In genomic region chr5:76811214-76811613, GRCh38 we compare ENCODE assay signal across 19 cellular contexts. TPM values are rescaled to one million over a fixed set of nuclear protein-coding genes. Genes with fewer than 3 reads are reported as not detected.
A peak's percentile ranks its signal among the peaks of the same experiment; 100 is the strongest.
DNase-seq lines count a peak whose midpoint lies in the region; ATAC-seq, FAIRE-seq and TF ChIP-seq lines count a peak whose summit lies in the region.
"Had no signal": no experiment of that assay in that cellular context is flagged by ENCODE, and none has a peak within 500 bp of the region (broad histone marks: within the 10 kb centered on the region; RNA-seq: fewer than 3 reads in every experiment).

No MANE protein-coding gene starts in this region.

- H3K27me3 ChIP-seq in HepG2 (ENCODE audit: control insufficient read depth in 1 of 2, insufficient read depth in 2 of 2, low read length in 2 of 2), result peaks cover 2 to 4% of the 10 kb centered on the region in 2 experiments; a peak in 1 of 5 replicates
- H3K27me3 ChIP-seq in right lobe of liver, result no peaks in the 10 kb centered on the region
- H3K27me3 ChIP-seq in Panc1 (ENCODE audit: control insufficient read depth, insufficient read depth, low read length), result no peaks in the 10 kb centered on the region
- no peaks in the 10 kb centered on the region for H3K27me3 ChIP-seq in endothelial cell of umbilical vein (ENCODE audit: control insufficient read depth in 2 of 2, insufficient read depth in 2 of 2, low read length in 2 of 2)
- H3K27me3 ChIP-seq: ascending aorta had no signal

- H4K20me1 ChIP-seq in HepG2 (ENCODE audit: insufficient read depth, low read length) (no peaks in the 10 kb centered on the region), endothelial cell of umbilical vein (replicated peaks; ENCODE audit: control insufficient read depth, extremely low read depth, insufficient read depth, low read length) (no peaks in the 10 kb centered on the region)

- peaks cover 0 to 13% (median 6%) of the 10 kb centered on the region in 5 donors for H3K27me3 Mint-ChIP-seq in naive thymus-derived CD8-positive, alpha-beta T cell

- TF ChIP-seq EP300 in HepG2 (IDR thresholded peaks at IDR 0.05; ENCODE audit: low read depth in 2 of 2, low read length in 2 of 2) (no peak), HepG2 (CRISPR knock-in tag; IDR thresholded peaks at IDR 0.05; ENCODE audit: borderline replicate concordance) (no peak)

- POLR2A ChIA-PET in HepG2 (lab: Yijun Ruan, JAX) (no interaction called here), Panc1 (lab: Charles Lee) (no interaction called here), endothelial cell of umbilical vein (lab: Charles Lee) (no interaction called here)
- POLR2A ChIA-PET in naive thymus-derived CD8-positive, alpha-beta T cell (lab: Charles Lee), result no interaction called here

- H3K36me3 ChIP-seq in HepG2 (replicated peaks in 1 of 2; ENCODE audit: control insufficient read depth in 1 of 2, insufficient read depth in 2 of 2, low read length in 2 of 2) (no peaks in the 10 kb centered on the region), right lobe of liver (no peaks in the 10 kb centered on the region), Panc1 (ENCODE audit: control insufficient read depth, insufficient read depth, low read length) (no peaks in the 10 kb centered on the region), endothelial cell of umbilical vein (ENCODE audit: control insufficient read depth in 2 of 2, extremely low read depth in 1 of 2, insufficient read depth in 2 of 2, low read length in 2 of 2) (no peaks in the 10 kb centered on the region)
- H3K36me3 ChIP-seq: ascending aorta had no signal

- H3K4me1 ChIP-seq in HepG2 (ENCODE audit: insufficient read depth, low read length) (peaks cover 8% of the 10 kb centered on the region), right lobe of liver (no peaks in the 10 kb centered on the region), Panc1 (ENCODE audit: control insufficient read depth, insufficient read depth, low read length) (peaks cover 48% of the 10 kb centered on the region), endothelial cell of umbilical vein (ENCODE audit: control insufficient read depth, extremely low read depth, insufficient read depth, low read length) (peaks cover 27% of the 10 kb centered on the region)
- H3K4me1 ChIP-seq: ascending aorta had no signal

- H3K4me3 Mint-ChIP-seq in naive thymus-derived CD8-positive, alpha-beta T cell, result no peak overlapping the region
- H3K4me3 Mint-ChIP-seq: neural crest cell had no signal

- no peak for FAIRE-seq in HepG2 (lab: Jason Lieb, UNC)
- FAIRE-seq in endothelial cell of umbilical vein (lab: Jason Lieb, UNC), result peak; percentile 31
- peak; percentile 72 for FAIRE-seq in urothelium cell line (lab: Jason Lieb, UNC)

- peaks cover 0 to 9% (median 0%) of the 10 kb centered on the region in 9 donors for H3K9me3 Mint-ChIP-seq in naive thymus-derived CD8-positive, alpha-beta T cell

- no peak overlapping the region for H2AFZ ChIP-seq in HepG2 (ENCODE audit: low read length)
- H2AFZ ChIP-seq in endothelial cell of umbilical vein (ENCODE audit: low read depth, low read length), result no peak overlapping the region

- ATAC-seq in HepG2 (no peak), right lobe of liver (no peak), Panc1 (no peak)
- no peak for ATAC-seq in naive thymus-derived CD8-positive, alpha-beta T cell

- in situ Hi-C loops in HepG2 (cut with HindIII; ENCODE audit: extremely low pct_ligation_motif_present, low pct_unique_long_range_greater_than_20kb) (no loop called here), Panc1 (cut with HindIII; ENCODE audit: low pct_unique_long_range_greater_than_20kb, low sequenced_read_pairs) (no loop called here)

- intact Hi-C loops in HepG2 (cut with micrococcal nuclease; ENCODE audit: unreplicated experiment) (no loop called here), right lobe of liver (cut with DNase I) (no loop called here), Panc1 (cut with micrococcal nuclease; ENCODE audit: unreplicated experiment) (no loop called here), endothelial cell of umbilical vein (cut with micrococcal nuclease) (no loop called here)

- H3K4me2 ChIP-seq in HepG2 (ENCODE audit: low read depth, low read length) (no peak overlapping the region), endothelial cell of umbilical vein (ENCODE audit: insufficient read depth, low read length) (no peak overlapping the region)

- no peak for TF ChIP-seq RAD21 in HepG2 (CRISPR knock-in tag; IDR thresholded peaks at IDR 0.05)

- H3K79me2 ChIP-seq in HepG2 (ENCODE audit: insufficient read depth, low read length), result no peaks in the 10 kb centered on the region
- H3K79me2 ChIP-seq in endothelial cell of umbilical vein (ENCODE audit: control insufficient read depth, insufficient read depth, low read length), result no peaks in the 10 kb centered on the region

- no peak for TF ChIP-seq POLR2A in HepG2 (IDR thresholded peaks at IDR 0.05; ENCODE audit: insufficient read depth in 1 of 2, low read depth in 2 of 2, low read length in 2 of 2)
- TF ChIP-seq POLR2A in right lobe of liver (IDR thresholded peaks at IDR 0.05), result no peak
- no peak for TF ChIP-seq POLR2A in endothelial cell of umbilical vein (IDR thresholded peaks at IDR 0.05; ENCODE audit: low read depth, low read length)

- CTCF ChIA-PET in HepG2 (lab: Yijun Ruan, JAX; ENCODE audit: low intra/inter-chr PET ratio, low total read pairs), result no interaction called here
- CTCF ChIA-PET in Panc1 (lab: Charles Lee), result no interaction called here
- CTCF ChIA-PET in endothelial cell of umbilical vein (lab: Charles Lee), result no interaction called here

- BruUV-seq in HepG2 (replicated peaks; lab: Mats Ljungman, UMichigan) (no TSS peak), Panc1 (replicated peaks; lab: Mats Ljungman, UMichigan) (no TSS peak), endothelial cell of umbilical vein (replicated peaks; lab: Mats Ljungman, UMichigan) (no TSS peak)

- H3K9me3 ChIP-seq in HepG2 (ENCODE audit: low read length), result no peaks in the 10 kb centered on the region
- H3K9me3 ChIP-seq in right lobe of liver, result no peaks in the 10 kb centered on the region
- H3K9me3 ChIP-seq in Panc1 (ENCODE audit: control insufficient read depth, insufficient read depth, low read depth, low read length), result no peaks in the 10 kb centered on the region
- no peaks in the 10 kb centered on the region for H3K9me3 ChIP-seq in endothelial cell of umbilical vein (replicated peaks; ENCODE audit: control insufficient read depth, insufficient read depth, low read length)
- H3K9me3 ChIP-seq: ascending aorta, Caco-2 had no signal

- no peak for DNase-seq in HepG2 (ENCODE audit: low spot score)
- DNase-seq in right lobe of liver, result no peak
- no peak for DNase-seq in Panc1 (ENCODE audit: low read depth, low spot score)
- no peak for DNase-seq in endothelial cell of umbilical vein (ENCODE audit: low read depth, low spot score)
- peak; percentile 78 for DNase-seq in urothelium cell line (ENCODE audit: low spot score)
- no peak for DNase-seq in naive thymus-derived CD8-positive, alpha-beta T cell
- DNase-seq in NCI-H446 (lab: John Stamatoyannopoulos, UW), result no peak
- no peak for DNase-seq in activated naive CD4-positive, alpha-beta T cell treated with Interleukin-2 at 50 U/mL for 16 hours
- DNase-seq: activated CD4-positive, alpha-beta T cell treated with anti-CD3 and anti-CD28 coated beads for 1 hour; activated gamma-delta T cell treated with Interleukin-2 at 50 U/mL for 16 hours; Caco-2; head of caudate nucleus; NCI-H1092 treated with DMSO at 0.1 percent for 48 hours; retina; SHP77 treated with DMSO at 0.1 percent for 48 hours; T-helper 2 cell had no signal

- H3K9me1 ChIP-seq in endothelial cell of umbilical vein (replicated peaks; ENCODE audit: control insufficient read depth, extremely low read depth, insufficient read depth, low read length), result no peaks in the 10 kb centered on the region

- WGBS in HepG2 (ENCODE audit: low lambda C conversion rate), result 77% methylated on average over 5 of the region's 5 CpGs
- 100% methylated on average over 5 of the region's 5 CpGs for WGBS in right lobe of liver (ENCODE audit: insufficient coverage, low coverage, low lambda C conversion rate, missing lambda C conversion rate)

- H3K9ac ChIP-seq in HepG2 (ENCODE audit: insufficient read depth, low read depth, low read length) (no peak overlapping the region), endothelial cell of umbilical vein (replicated peaks; ENCODE audit: extremely low read depth, insufficient read depth, low read length) (no peak overlapping the region)

- dilution Hi-C loops in endothelial cell of umbilical vein (cut with MboI; ENCODE audit: extremely low pct_ligation_motif_present, low sequenced_read_pairs), result loop anchor here (25.0 kb wide), 1 partner anchor 124 kb away; no protein-coding TSS in a partner anchor

- no peaks in the 10 kb centered on the region for H3K36me3 Mint-ChIP-seq in naive thymus-derived CD8-positive, alpha-beta T cell

- no peak for TF ChIP-seq CTCF in HepG2 (CRISPR knock-in tag; IDR thresholded peaks at IDR 0.05)
- no peak for TF ChIP-seq CTCF in right lobe of liver (IDR thresholded peaks at IDR 0.05)
- TF ChIP-seq CTCF in Panc1 (IDR thresholded peaks at IDR 0.05), result no peak
- TF ChIP-seq CTCF in endothelial cell of umbilical vein (IDR thresholded peaks at IDR 0.05; ENCODE audit: extremely low read depth in 1 of 2, insufficient read depth in 1 of 2, low read depth in 1 of 2, low read length in 2 of 2), result no peak

- no peak overlapping the region for H3K27ac ChIP-seq in HepG2 (ENCODE audit: extremely low read length, insufficient read depth, low read length)
- no peak overlapping the region for H3K27ac ChIP-seq in right lobe of liver
- H3K27ac ChIP-seq in Panc1 (ENCODE audit: low read length), result peak overlapping the region; percentile 79
- H3K27ac ChIP-seq in endothelial cell of umbilical vein (ENCODE audit: insufficient read depth, low read depth, low read length), result no peak overlapping the region
- H3K27ac ChIP-seq: ascending aorta had no signal

- H3K4me3 ChIP-seq in HepG2 (replicated peaks in 1 of 3; ENCODE audit: insufficient read depth in 1 of 3, low read depth in 2 of 3, low read length in 3 of 3) (no peak overlapping the region), right lobe of liver (no peak overlapping the region), Panc1 (ENCODE audit: low read depth in 2 of 2, low read length in 2 of 2) (no peak overlapping the region), endothelial cell of umbilical vein (replicated peaks in 1 of 3; ENCODE audit: insufficient read depth in 1 of 3, low read depth in 1 of 3, low read length in 3 of 3) (no peak overlapping the region)
- H3K4me3 ChIP-seq: ascending aorta had no signal

- no peaks in the 10 kb centered on the region for H3K4me1 Mint-ChIP-seq in naive thymus-derived CD8-positive, alpha-beta T cell

- H3K27ac Mint-ChIP-seq in naive thymus-derived CD8-positive, alpha-beta T cell, result no peak overlapping the region

RNA-seq across cellular contexts. Expression of gene F2RL1, which starts 7.6 kb away (rescaled TPM):
- total RNA-seq in HepG2 (2016; rRNA removed; fragmentation: Illumina TruSeq; extraction: Trizol) (6.3 and 9.9 TPM in 2 replicates), right lobe of liver (10 to 100 TPM in 4 of 6 experiments, 1 to 10 TPM in 2; 2.6 to 17.0 (median 11.6) TPM), Panc1 (2021; ENCODE audit: unreplicated experiment) (65.9 TPM), endothelial cell of umbilical vein (21.9 and 42.6 TPM in 2 replicates)
- 0.61 and 0.71 TPM in 2 replicates for total RNA-seq in HepG2 (2016; cell fraction: cytosol; rRNA removed; fragmentation: Illumina TruSeq; extraction: Trizol; ENCODE audit: low read depth)
- total RNA-seq in HepG2 (2016; cell fraction: insoluble cytoplasmic fraction; rRNA removed; fragmentation: Illumina TruSeq; extraction: Trizol), result 4.8 and 10.3 TPM in 2 replicates
- total RNA-seq in HepG2 (2016; cell fraction: membrane; rRNA removed; fragmentation: Illumina TruSeq; extraction: Trizol), result 1.6 and 1.9 TPM in 2 replicates
- 10.2 and 11.2 TPM in 2 replicates for total RNA-seq in HepG2 (2016; cell fraction: nucleus; rRNA removed; fragmentation: Illumina TruSeq; extraction: Trizol)
- polyA plus RNA-seq in HepG2 (2011; rRNA removed) (23.0 TPM in 2 replicates), endothelial cell of umbilical vein (20.7 and 21.8 TPM in 2 replicates)
- polyA plus RNA-seq in HepG2 (2011; cell fraction: cytosol; rRNA removed), result 15.6 and 23.7 TPM in 2 replicates
- 3.3 and 3.7 TPM in 2 replicates for polyA plus RNA-seq in HepG2 (2011; cell fraction: nucleus; rRNA removed)
- polyA plus RNA-seq in HepG2 (2012), result 7.4 and 10.0 TPM in 2 replicates
- 0.38 and 0.44 TPM in 2 replicates for polyA plus RNA-seq in HepG2 (2016; cell fraction: cytosol; fragmentation: Illumina TruSeq; extraction: Trizol; ENCODE audit: low read depth)
- polyA plus RNA-seq in HepG2 (2016; cell fraction: insoluble cytoplasmic fraction; fragmentation: Illumina TruSeq; extraction: Trizol; ENCODE audit: low read depth), result 4.3 and 4.4 TPM in 2 replicates
- polyA plus RNA-seq in HepG2 (2016; cell fraction: membrane; fragmentation: Illumina TruSeq; extraction: Trizol; ENCODE audit: low read depth), result 0.86 and 1.0 TPM in 2 replicates
- 12.6 and 13.5 TPM in 2 replicates for polyA plus RNA-seq in HepG2 (2016; cell fraction: nucleus; fragmentation: Illumina TruSeq; extraction: Trizol; ENCODE audit: insufficient read depth, low read depth)
- polyA minus RNA-seq in HepG2 (2011; rRNA and poly(A)+ RNA removed; ENCODE audit: low replicate concordance), result 0.33 and 45.9 TPM in 2 replicates
- polyA minus RNA-seq in HepG2 (2011; cell fraction: cytosol; rRNA and poly(A)+ RNA removed), result 11.8 and 15.6 TPM in 2 replicates
- polyA minus RNA-seq in HepG2 (2011; cell fraction: nucleus; rRNA and poly(A)+ RNA removed), result 5.0 and 9.2 TPM in 2 replicates
- 26.8 TPM for polyA plus RNA-seq in Panc1 (2012; ENCODE audit: insufficient read length)
- polyA plus RNA-seq in endothelial cell of umbilical vein (2011; cell fraction: cytosol; rRNA removed), result 20.4 and 21.6 TPM in 2 replicates
- polyA plus RNA-seq in endothelial cell of umbilical vein (2011; cell fraction: nucleus; rRNA removed), result 9.3 and 11.9 TPM in 2 replicates
- polyA plus RNA-seq in endothelial cell of umbilical vein (2012), result 68.7 and 80.5 TPM in 2 replicates
- polyA minus RNA-seq in endothelial cell of umbilical vein, result 63.3 and 82.4 TPM in 2 replicates
- polyA minus RNA-seq in endothelial cell of umbilical vein (2011; cell fraction: cytosol; rRNA and poly(A)+ RNA removed), result not detected
- 11.8 and 23.2 TPM in 2 replicates for polyA minus RNA-seq in endothelial cell of umbilical vein (2011; cell fraction: nucleus; rRNA and poly(A)+ RNA removed)
- 1 to 10 TPM; 3.1 to 4.2 TPM for total RNA-seq in naive thymus-derived CD8-positive, alpha-beta T cell
- 1 to 10 TPM in 2 of 3 donors, under 1 TPM in 1; 0.48 to 4.7 (median 2.0) TPM for polyA plus RNA-seq in naive thymus-derived CD8-positive, alpha-beta T cell

RNA-seq across cellular contexts. Expression of gene S100Z, which starts 38.6 kb away (rescaled TPM):
- total RNA-seq in HepG2 (2016; rRNA removed; fragmentation: Illumina TruSeq; extraction: Trizol), result not detected in 2 replicates
- not detected in 2 replicates for total RNA-seq in HepG2 (2016; cell fraction: cytosol; rRNA removed; fragmentation: Illumina TruSeq; extraction: Trizol; ENCODE audit: low read depth)
- not detected in 2 replicates for total RNA-seq in HepG2 (2016; cell fraction: insoluble cytoplasmic fraction; rRNA removed; fragmentation: Illumina TruSeq; extraction: Trizol)
- total RNA-seq in HepG2 (2016; cell fraction: membrane; rRNA removed; fragmentation: Illumina TruSeq; extraction: Trizol), result not detected in 2 replicates
- not detected in 2 replicates for total RNA-seq in HepG2 (2016; cell fraction: nucleus; rRNA removed; fragmentation: Illumina TruSeq; extraction: Trizol)
- polyA plus RNA-seq in HepG2 (2011; rRNA removed), result 0.17 and 0.22 TPM in 2 replicates
- polyA plus RNA-seq in HepG2 (2011; cell fraction: cytosol; rRNA removed), result 0.08 and 0.20 TPM in 2 replicates
- polyA plus RNA-seq in HepG2 (2011; cell fraction: nucleus; rRNA removed), result 0.36 TPM in 1 of 2 replicates, not detected in the other
- 0.12 TPM in 1 of 2 replicates, not detected in the other for polyA plus RNA-seq in HepG2 (2012)
- polyA plus RNA-seq in HepG2 (2016; cell fraction: cytosol; fragmentation: Illumina TruSeq; extraction: Trizol; ENCODE audit: low read depth), result not detected in 2 replicates
- polyA plus RNA-seq in HepG2 (2016; cell fraction: insoluble cytoplasmic fraction; fragmentation: Illumina TruSeq; extraction: Trizol; ENCODE audit: low read depth), result not detected in 2 replicates
- not detected in 2 replicates for polyA plus RNA-seq in HepG2 (2016; cell fraction: membrane; fragmentation: Illumina TruSeq; extraction: Trizol; ENCODE audit: low read depth)
- polyA plus RNA-seq in HepG2 (2016; cell fraction: nucleus; fragmentation: Illumina TruSeq; extraction: Trizol; ENCODE audit: insufficient read depth, low read depth), result not detected in 2 replicates
- not detected in 2 replicates for polyA minus RNA-seq in HepG2 (2011; rRNA and poly(A)+ RNA removed; ENCODE audit: low replicate concordance)
- not detected in 2 replicates for polyA minus RNA-seq in HepG2 (2011; cell fraction: cytosol; rRNA and poly(A)+ RNA removed)
- 1.1 TPM in 1 of 2 replicates, not detected in the other for polyA minus RNA-seq in HepG2 (2011; cell fraction: nucleus; rRNA and poly(A)+ RNA removed)
- under 1 TPM in 1 of 6 experiments, not detected in 5; 0.43 TPM for total RNA-seq in right lobe of liver
- total RNA-seq in Panc1 (2021; ENCODE audit: unreplicated experiment), result not detected
- not detected for polyA plus RNA-seq in Panc1 (2012; ENCODE audit: insufficient read length)
- not detected in 2 replicates for total RNA-seq in endothelial cell of umbilical vein
- not detected in 2 replicates for polyA plus RNA-seq in endothelial cell of umbilical vein
- polyA plus RNA-seq in endothelial cell of umbilical vein (2011; cell fraction: cytosol; rRNA removed), result not detected in 2 replicates
- polyA plus RNA-seq in endothelial cell of umbilical vein (2011; cell fraction: nucleus; rRNA removed), result not detected in 2 replicates
- not detected in 2 replicates for polyA plus RNA-seq in endothelial cell of umbilical vein (2012)
- not detected in 2 replicates for polyA minus RNA-seq in endothelial cell of umbilical vein
- polyA minus RNA-seq in endothelial cell of umbilical vein (2011; cell fraction: cytosol; rRNA and poly(A)+ RNA removed), result not detected
- polyA minus RNA-seq in endothelial cell of umbilical vein (2011; cell fraction: nucleus; rRNA and poly(A)+ RNA removed), result not detected in 2 replicates
- not detected for total RNA-seq in naive thymus-derived CD8-positive, alpha-beta T cell
- not detected for polyA plus RNA-seq in naive thymus-derived CD8-positive, alpha-beta T cell
- total RNA-seq: ascending aorta, epithelial cell of proximal tubule, neural crest cell had no signal
